In the genomic region with DNA sequence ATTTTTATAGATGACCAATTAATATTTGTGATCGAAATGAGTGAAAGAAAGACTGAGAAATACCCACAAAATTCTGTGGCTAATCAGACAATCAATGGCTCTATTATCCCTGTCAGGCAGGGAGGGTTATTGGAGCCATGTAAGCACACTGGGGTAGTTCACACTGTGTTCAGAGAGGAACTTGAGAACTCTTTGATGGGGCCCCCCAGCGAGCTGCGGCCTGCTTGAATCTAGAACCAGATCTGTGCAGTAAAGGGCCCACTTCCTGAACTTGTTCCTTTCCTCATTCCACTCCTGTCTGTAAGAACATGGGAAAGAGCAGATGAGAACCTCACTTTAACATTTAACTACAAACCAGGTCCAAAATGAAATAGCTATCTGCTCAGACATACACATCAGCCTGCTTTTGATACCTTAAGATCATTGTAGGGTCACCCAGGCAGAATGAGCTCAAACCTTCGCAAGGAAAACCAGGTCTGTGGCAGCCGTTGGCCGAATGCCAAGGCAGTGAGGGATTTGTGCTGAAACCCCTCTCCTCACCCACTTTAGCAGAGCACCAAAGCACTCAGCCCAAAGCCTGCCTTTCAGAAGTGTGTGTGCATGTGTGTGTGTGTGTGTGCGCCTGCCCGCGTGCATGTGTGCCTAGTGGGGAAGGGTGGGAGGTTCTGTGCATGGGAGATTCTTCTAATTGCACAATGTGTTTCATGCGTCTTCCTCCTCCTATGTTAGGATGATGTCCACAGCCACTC, we compare ENCODE assay signal across 21 cellular contexts.
A peak's percentile ranks its signal among the peaks of the same experiment; 100 is the strongest.
DNase-seq lines count a peak whose midpoint lies in the region; ATAC-seq and TF ChIP-seq lines count a peak whose summit lies in the region.
"Had no signal": no experiment of that assay in that cellular context is flagged by ENCODE, and none has a peak within 500 bp of the region (broad histone marks: within the 10 kb centered on the region; RNA-seq: fewer than 3 reads in every experiment).

No MANE protein-coding gene starts in this region.

- CTCF ChIA-PET in activated CD8-positive, alpha-beta memory T cell treated with anti-CD3 and anti-CD28 coated beads, Interleukin-2, amount 10 ng/mL, durations not matched to agents 7 days and 5 days (lab: Charles Lee): no interaction called here

- DNase-seq in NCI-H345 (lab: John Stamatoyannopoulos, UW) (peak; percentile 35), NCI-H345 treated with DMSO at 0.1 percent for 48 hours (lab: John Stamatoyannopoulos, UW; ENCODE audit: unreplicated experiment) (no peak), type B pancreatic cell (ENCODE audit: extremely low spot score, unreplicated experiment) (peak; percentile 45), chondrocyte (ENCODE audit: low spot score) (no peak)
- DNase-seq in stimulated activated CD4-positive, alpha-beta T cell treated with anti-CD3 and anti-CD28 coated beads, Interleukin-4, amount 100 ng/mL, for 1 hour: peak; percentile 4
- no peak for DNase-seq in stimulated activated CD4-positive, alpha-beta T cell treated with anti-CD3 and anti-CD28 coated beads, Interleukin-4, amount 100 ng/mL, for 24 hours
- peak; percentile 33 for DNase-seq in activated CD8-positive, alpha-beta memory T cell treated with anti-CD3 and anti-CD28 coated beads, Interleukin-2, amount 10 ng/mL, durations not matched to agents 7 days and 5 days
- DNase-seq: activated CD4-positive, alpha-beta T cell treated with anti-CD3 and anti-CD28 coated beads, Interleukin-2, amount 10 ng/mL, durations not matched to agents 24 days and 14 days; activated T-cell treated with anti-CD3 and anti-CD28 coated beads, Interleukin-2, amount 50 U/mL, for 1 hour; dorsolateral prefrontal cortex; foreskin fibroblast; left ventricle myocardium superior; NCI-H1436; NCI-H82; PC-9; SHP77 treated with DMSO at 0.1 percent for 48 hours; sigmoid colon had no signal

- peaks cover 17% of the 10 kb centered on the region for H3K4me1 Mint-ChIP-seq in activated CD8-positive, alpha-beta memory T cell treated with anti-CD3 and anti-CD28 coated beads, Interleukin-2, amount 10 ng/mL, durations not matched to agents 7 days and 5 days
- H3K4me1 Mint-ChIP-seq in type B pancreatic cell (ENCODE audit: unreplicated experiment) (peaks cover 6% of the 10 kb centered on the region), chondrocyte (ENCODE audit: low read depth) (peaks cover 56% of the 10 kb centered on the region)
- H3K4me1 Mint-ChIP-seq: central memory CD8-positive, alpha-beta T cell had no signal

- H3K27ac Mint-ChIP-seq in activated CD8-positive, alpha-beta memory T cell treated with anti-CD3 and anti-CD28 coated beads, Interleukin-2, amount 10 ng/mL, durations not matched to agents 7 days and 5 days: peak overlapping the region; percentile 27
- H3K27ac Mint-ChIP-seq in type B pancreatic cell (no peak overlapping the region), chondrocyte (ENCODE audit: unreplicated experiment) (no peak overlapping the region)
- H3K27ac Mint-ChIP-seq: activated CD4-positive, alpha-beta T cell treated with anti-CD3 and anti-CD28 coated beads, Interleukin-2, amount 10 ng/mL, durations not matched to agents 24 days and 14 days had no signal

- no peak overlapping the region for H3K4me3 Mint-ChIP-seq in activated CD8-positive, alpha-beta memory T cell treated with anti-CD3 and anti-CD28 coated beads, Interleukin-2, amount 10 ng/mL, durations not matched to agents 7 days and 5 days
- no peak overlapping the region for H3K4me3 Mint-ChIP-seq in type B pancreatic cell
- H3K4me3 Mint-ChIP-seq in chondrocyte (ENCODE audit: unreplicated experiment): no peak overlapping the region
- H3K4me3 Mint-ChIP-seq: activated CD4-positive, alpha-beta T cell treated with anti-CD3 and anti-CD28 coated beads, Interleukin-2, amount 10 ng/mL, durations not matched to agents 24 days and 14 days; central memory CD8-positive, alpha-beta T cell; neural crest cell had no signal

- no peaks in the 10 kb centered on the region for H3K27me3 Mint-ChIP-seq in activated CD8-positive, alpha-beta memory T cell treated with anti-CD3 and anti-CD28 coated beads, Interleukin-2, amount 10 ng/mL, durations not matched to agents 7 days and 5 days
- H3K27me3 Mint-ChIP-seq in type B pancreatic cell: no peaks in the 10 kb centered on the region
- H3K27me3 Mint-ChIP-seq in chondrocyte (ENCODE audit: low read depth): peaks cover 3% of the 10 kb centered on the region
- H3K27me3 Mint-ChIP-seq: activated CD4-positive, alpha-beta T cell treated with anti-CD3 and anti-CD28 coated beads, Interleukin-2, amount 10 ng/mL, durations not matched to agents 24 days and 14 days had no signal

- TF ChIP-seq CTCF in type B pancreatic cell (conservative IDR thresholded peaks at IDR 0.05) (no peak), chondrocyte (IDR thresholded peaks at IDR 0.05) (no peak)

- H3K9me3 Mint-ChIP-seq in activated CD8-positive, alpha-beta memory T cell treated with anti-CD3 and anti-CD28 coated beads, Interleukin-2, amount 10 ng/mL, durations not matched to agents 7 days and 5 days (ENCODE audit: low read depth): no peaks in the 10 kb centered on the region
- H3K9me3 Mint-ChIP-seq in type B pancreatic cell: no peaks in the 10 kb centered on the region
- H3K9me3 Mint-ChIP-seq in chondrocyte (ENCODE audit: low read depth): no peaks in the 10 kb centered on the region
- H3K9me3 Mint-ChIP-seq: central memory CD8-positive, alpha-beta T cell; neural crest cell had no signal

- H3K36me3 Mint-ChIP-seq in activated CD8-positive, alpha-beta memory T cell treated with anti-CD3 and anti-CD28 coated beads, Interleukin-2, amount 10 ng/mL, durations not matched to agents 7 days and 5 days: peaks cover 1% of the 10 kb centered on the region
- H3K36me3 Mint-ChIP-seq in type B pancreatic cell (no peaks in the 10 kb centered on the region), chondrocyte (ENCODE audit: low read depth) (no peaks in the 10 kb centered on the region)

- ATAC-seq in activated CD8-positive, alpha-beta memory T cell treated with anti-CD3 and anti-CD28 coated beads, Interleukin-2, amount 10 ng/mL, durations not matched to agents 7 days and 5 days: no peak
- no peak for ATAC-seq in GM21390 (IDR thresholded peaks at IDR 0.05; ENCODE audit: unreplicated experiment)
- ATAC-seq: HepG2, left ventricle myocardium superior had no signal

Comparison
In these comparisons a context has a peak if more than half of its experiments do, and no peak if none do; other contexts are left out.
1. DNase-seq: peak in NCI-H345 (single experiment), stimulated activated CD4-positive, alpha-beta T cell treated with anti-CD3 and anti-CD28 coated beads, Interleukin-4, amount 100 ng/mL, for 1 hour (single experiment), activated CD8-positive, alpha-beta memory T cell treated with anti-CD3 and anti-CD28 coated beads, Interleukin-2, amount 10 ng/mL, durations not matched to agents 7 days and 5 days (single experiment) and type B pancreatic cell (single experiment); none in NCI-H345 treated with DMSO at 0.1 percent for 48 hours (single experiment), stimulated activated CD4-positive, alpha-beta T cell treated with anti-CD3 and anti-CD28 coated beads, Interleukin-4, amount 100 ng/mL, for 24 hours (single experiment) and chondrocyte (single experiment).